In genomic region chr6:30411515-30412207, GRCh38 we compare ENCODE assay signal across 8 cellular contexts.
DNase-seq lines count a peak whose midpoint lies in the region; ATAC-seq and TF ChIP-seq lines count a peak whose summit lies in the region.

No MANE protein-coding gene starts in this region.

- no peaks in the 10 kb centered on the region for H3K9me3 ChIP-seq in H9 (ENCODE audit: control insufficient read depth, low read depth, low read length)
- H3K9me3 ChIP-seq in Panc1 (ENCODE audit: control insufficient read depth, insufficient read depth, low read depth, low read length) = no peaks in the 10 kb centered on the region

- H3K36me3 Mint-ChIP-seq in H9 (ENCODE audit: insufficient read depth in 1 of 3, low read depth in 3 of 3) = no peaks in the 10 kb centered on the region; a peak in 1 of 7 replicates
- peaks cover 0 to 6% of the 10 kb centered on the region in 2 donors for H3K36me3 Mint-ChIP-seq in activated T-cell treated with anti-CD3 and anti-CD28 coated beads, Interleukin-2, amount 50 U/mL, for 72 hours (ENCODE audit: insufficient read depth in 2 of 2)

- no peak overlapping the region for H3K4me3 ChIP-seq in Panc1 (ENCODE audit: low read depth in 2 of 2, low read length in 2 of 2)

- H3K4ac ChIP-seq in H9 (ENCODE audit: low read depth, low read length) = no peak overlapping the region

- H4K5ac ChIP-seq in H9 (ENCODE audit: insufficient read length, low read depth, low read length) = no peak overlapping the region

- H3T11ph ChIP-seq in H9 (ENCODE audit: low read length) = no peak overlapping the region

- no peak overlapping the region for H3K9ac ChIP-seq in H9 (ENCODE audit: extremely low read depth, insufficient read length, low read length)

- CTCF ChIA-PET in Panc1 (lab: Charles Lee) = interaction anchor here (0.8 kb wide), 1 partner anchor 13 kb away, joined by 3 read pairs; no protein-coding TSS in a partner anchor

- peaks cover 4 to 5% of the 10 kb centered on the region in 2 experiments for H3K4me1 Mint-ChIP-seq in H9
- H3K4me1 Mint-ChIP-seq in activated T-cell treated with anti-CD3 and anti-CD28 coated beads, Interleukin-2, amount 50 U/mL, for 72 hours (ENCODE audit: low read depth) = peaks cover 6% of the 10 kb centered on the region

- POLR2A ChIA-PET in Panc1 (lab: Charles Lee) = interaction anchor here (0.6 kb wide), 1 partner anchor 45 kb away, joined by 3 read pairs; no protein-coding TSS in a partner anchor

- H2BK12ac ChIP-seq in H9 (ENCODE audit: insufficient read length, low read depth, low read length) = no peak overlapping the region

- H2BK20ac ChIP-seq in H9 (ENCODE audit: low read depth, low read length, poor library complexity, severe bottlenecking) = no peak overlapping the region

- no peaks in the 10 kb centered on the region for H3K79me2 ChIP-seq in H9 (ENCODE audit: insufficient read depth, low read length)

- TF ChIP-seq CTCF in H9 (conservative IDR thresholded peaks at IDR 0.05) = peak; percentile 90
- TF ChIP-seq CTCF in Panc1 (IDR thresholded peaks at IDR 0.05) = peak; percentile 89

- H3K23ac ChIP-seq in H9 (ENCODE audit: insufficient read length, low read depth, low read length) = no peak overlapping the region

- H3K27me3 Mint-ChIP-seq in H9 (ENCODE audit: low read depth) = peaks cover 70% of the 10 kb centered on the region
- peaks cover 64% of the 10 kb centered on the region for H3K27me3 Mint-ChIP-seq in activated T-cell treated with anti-CD3 and anti-CD28 coated beads, Interleukin-2, amount 50 U/mL, for 72 hours (ENCODE audit: low read depth)

- no peaks in the 10 kb centered on the region for H4K20me1 ChIP-seq in H9 (ENCODE audit: control insufficient read depth, insufficient read depth, insufficient read length)

- H3K27ac ChIP-seq in H9 (ENCODE audit: insufficient read length, low read depth, low read length) = no peak overlapping the region
- H3K27ac ChIP-seq in Panc1 (ENCODE audit: low read length) = no peak overlapping the region

- DNase-seq in AML-193 (lab: John Stamatoyannopoulos, UW) (peak; percentile 26 to 43), H9 (peak; percentile 88), Panc1 (ENCODE audit: low read depth, low spot score) (peak; percentile 35), foreskin melanocyte (peak; percentile 38), retina (peak; percentile 55), KG1 (lab: John Stamatoyannopoulos, UW) (no peak), amniotic stem cell (lab: John Stamatoyannopoulos, UW) (no peak)
- peak; percentile 60 to 72 for DNase-seq in activated T-cell treated with anti-CD3 and anti-CD28 coated beads, Interleukin-2, amount 50 U/mL, for 72 hours

- peak; percentile 89 for ATAC-seq in Panc1
- ATAC-seq in activated T-cell treated with anti-CD3 and anti-CD28 coated beads, Interleukin-2, amount 50 U/mL, for 72 hours (replicated peaks in 1 of 2) = peak; percentile 59 to 62

- H3K14ac ChIP-seq in H9 (ENCODE audit: insufficient read depth, low read length) = no peak overlapping the region

- H4K8ac ChIP-seq in H9 (replicated peaks; ENCODE audit: insufficient read length, low read depth, low read length) = no peak overlapping the region

- H4K91ac ChIP-seq in H9 (ENCODE audit: insufficient read length, low read depth, low read length) = no peak overlapping the region

- in situ Hi-C loops in Panc1 (cut with HindIII; ENCODE audit: low pct_unique_long_range_greater_than_20kb, low sequenced_read_pairs) = no loop called here

- WGBS in H9 (ENCODE audit: extremely low coverage, insufficient read length, low lambda C conversion rate) = no CpG with 5 or more reads among the region's 17 CpGs

- no peak overlapping the region for H2AFZ ChIP-seq in H9 (ENCODE audit: low read length)

- no peak overlapping the region for H2BK15ac ChIP-seq in H9 (ENCODE audit: low read depth, low read length)

- H3K23me2 ChIP-seq in H9 (ENCODE audit: insufficient read length, low read depth, low read length, poor library complexity, severe bottlenecking) = no peaks in the 10 kb centered on the region

- no peaks in the 10 kb centered on the region for H3K36me3 ChIP-seq in Panc1 (ENCODE audit: control insufficient read depth, insufficient read depth, low read length)

- peak overlapping the region in 1 of 2 experiments; percentile 4; a peak in 1 of 5 replicates for H3K4me3 Mint-ChIP-seq in H9
- peak overlapping the region; percentile 56 to 64 for H3K4me3 Mint-ChIP-seq in activated T-cell treated with anti-CD3 and anti-CD28 coated beads, Interleukin-2, amount 50 U/mL, for 72 hours

- no peak overlapping the region for H3K56ac ChIP-seq in H9 (ENCODE audit: insufficient read length, low read depth, low read length)

- no peaks in the 10 kb centered on the region for H3K79me1 ChIP-seq in H9 (ENCODE audit: insufficient read depth, low read depth, low read length, poor library complexity, severe bottlenecking)

- no TSS peak for BruUV-seq in Panc1 (replicated peaks; lab: Mats Ljungman, UMichigan)

- no peak overlapping the region for H3K27ac Mint-ChIP-seq in H9
- no peak overlapping the region for H3K27ac Mint-ChIP-seq in activated T-cell treated with anti-CD3 and anti-CD28 coated beads, Interleukin-2, amount 50 U/mL, for 72 hours

- intact Hi-C loops in Panc1 (cut with micrococcal nuclease; ENCODE audit: unreplicated experiment) = loop anchor here (5.0 kb wide), 1 partner anchor 41 kb away; no protein-coding TSS in a partner anchor

- H2BK5ac ChIP-seq in H9 (ENCODE audit: insufficient read length, low read length) = no peak overlapping the region

- H3K9me3 Mint-ChIP-seq in H9 = peaks cover 12 to 17% of the 10 kb centered on the region in 2 experiments; a peak in 3 of 5 replicates
- H3K9me3 Mint-ChIP-seq in activated T-cell treated with anti-CD3 and anti-CD28 coated beads, Interleukin-2, amount 50 U/mL, for 72 hours = peaks cover 0 to 2% of the 10 kb centered on the region in 2 donors

- H3K27me3 ChIP-seq in H9 (ENCODE audit: insufficient read depth, low read length) (no peaks in the 10 kb centered on the region), Panc1 (ENCODE audit: control insufficient read depth, insufficient read depth, low read length) (peaks cover 7% of the 10 kb centered on the region)

- H2BK120ac ChIP-seq in H9 (ENCODE audit: low read depth, low read length, poor library complexity, severe bottlenecking) = no peak overlapping the region

- no peak overlapping the region for H2AK5ac ChIP-seq in H9 (ENCODE audit: insufficient read length, low read length)

- no peak overlapping the region for H3K4me2 ChIP-seq in H9 (ENCODE audit: insufficient read depth, insufficient read length, low read length)

- no peak overlapping the region for H3K18ac ChIP-seq in H9 (ENCODE audit: insufficient read length, low read depth, low read length)

- no peaks in the 10 kb centered on the region for H3K4me1 ChIP-seq in H9 (ENCODE audit: insufficient read depth, low read length)
- no peaks in the 10 kb centered on the region for H3K4me1 ChIP-seq in Panc1 (ENCODE audit: control insufficient read depth, insufficient read depth, low read length)

Comparison
In these comparisons a context has a peak if more than half of its experiments do, and no peak if none do; other contexts are left out.
1. DNase-seq: peak in AML-193 (2 of 2), H9 (single experiment), Panc1 (single experiment), activated T-cell treated with anti-CD3 and anti-CD28 coated beads, Interleukin-2, amount 50 U/mL, for 72 hours (2 of 2), foreskin melanocyte (single experiment) and retina (single experiment); none in KG1 (single experiment) and amniotic stem cell (single experiment).